In the genomic region with DNA sequence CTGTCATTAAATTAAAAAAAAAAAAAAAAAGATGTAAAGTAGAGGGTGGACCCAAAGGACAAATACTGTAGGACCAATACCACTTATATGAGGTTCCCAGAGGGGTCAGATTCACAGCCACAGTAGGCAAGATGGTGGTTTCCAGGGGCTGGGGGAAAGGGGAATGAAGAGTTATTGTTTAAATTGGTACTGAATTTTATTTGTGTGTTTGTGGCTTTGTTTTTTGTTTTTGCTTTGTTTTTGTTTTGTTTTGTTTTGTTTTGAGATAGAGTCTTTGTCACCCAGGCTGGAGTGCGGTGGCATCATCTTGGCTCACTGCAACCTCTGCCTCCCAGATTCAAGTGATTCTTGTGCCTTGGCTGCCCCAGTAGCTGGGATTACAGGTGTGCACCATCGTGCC, we compare ENCODE assay signal across 29 cellular contexts.
"Had no signal": no experiment of that assay in that cellular context is flagged by ENCODE, and none has a peak within 500 bp of the region (broad histone marks: within the 10 kb centered on the region; RNA-seq: fewer than 3 reads in every experiment).

No MANE protein-coding gene starts in this region.

- DNase-seq: naive thymus-derived CD4-positive, alpha-beta T cell; natural killer cell; nucleus accumbens; ovary; posterior cingulate gyrus; psoas muscle; right cardiac atrium; right lobe of liver; sigmoid colon; small intestine; stimulated activated CD4-positive, alpha-beta T cell treated with anti-CD3 and anti-CD28 coated beads, Interleukin-15, amount 100 ng/mL, for 24 hours; stimulated activated CD4-positive, alpha-beta T cell treated with anti-CD3 and anti-CD28 coated beads, Interleukin-2, amount 100 ng/mL, for 24 hours; stimulated activated CD4-positive, alpha-beta T cell treated with anti-CD3 and anti-CD28 coated beads, Interleukin-2, amount 100 ng/mL, for 48 hours; stimulated activated CD4-positive, alpha-beta T cell treated with anti-CD3 and anti-CD28 coated beads, Interleukin-4, amount 100 ng/mL, for 24 hours; stimulated activated naive B cell treated with anti-CD40 and anti-IgM and Interleukin-4, amounts not matched to agents 10 μg/mL and 1 μg/mL and 100 μg/mL, for 72 hours; stimulated activated naive CD4-positive, alpha-beta T cell treated with Interleukin-2 at 50 U/mL for 16 hours; stomach; thyroid gland; trophoblast cell; upper lobe of left lung had no signal

- H3K9ac ChIP-seq: parathyroid adenoma had no signal

- H3K9me3 Mint-ChIP-seq: naive thymus-derived CD4-positive, alpha-beta T cell; natural killer cell; nephron; stimulated activated effector memory CD8-positive, alpha-beta T cell treated with anti-CD3 and anti-CD28 coated beads, Interleukin-12 subunit alpha, Interleukin-12 subunit beta, amount 100 ng/mL, for 72 hours; stimulated activated naive B cell treated with anti-CD40 and anti-IgM and Interleukin-4, amounts not matched to agents 10 μg/mL and 1 μg/mL and 100 μg/mL, for 72 hours; stimulated activated naive CD8-positive, alpha-beta T cell treated with anti-CD3 and anti-CD28 coated beads, Interleukin-15, Interleukin-2, amounts not matched to agents 100 ng/mL and 50 ng/mL, for 24 hours had no signal

- H3K36me3 Mint-ChIP-seq: naive thymus-derived CD4-positive, alpha-beta T cell; natural killer cell; stimulated activated effector memory CD8-positive, alpha-beta T cell treated with anti-CD3 and anti-CD28 coated beads, Interleukin-12 subunit alpha, Interleukin-12 subunit beta, amount 100 ng/mL, for 72 hours; stimulated activated naive B cell treated with anti-CD40 and anti-IgM and Interleukin-4, amounts not matched to agents 10 μg/mL and 1 μg/mL and 100 μg/mL, for 72 hours had no signal

- H3K4me1 ChIP-seq: parathyroid adenoma, psoas muscle, right lobe of liver, sigmoid colon, stomach, thyroid gland, tibial nerve, upper lobe of left lung, vagina had no signal

- H2AFZ ChIP-seq: parathyroid adenoma had no signal

- H3K4me3 Mint-ChIP-seq: naive thymus-derived CD4-positive, alpha-beta T cell; natural killer cell; nephron; stimulated activated effector memory CD8-positive, alpha-beta T cell treated with anti-CD3 and anti-CD28 coated beads, Interleukin-12 subunit alpha, Interleukin-12 subunit beta, amount 100 ng/mL, for 72 hours; stimulated activated naive B cell treated with anti-CD40 and anti-IgM and Interleukin-4, amounts not matched to agents 10 μg/mL and 1 μg/mL and 100 μg/mL, for 72 hours; stimulated activated naive CD8-positive, alpha-beta T cell treated with anti-CD3 and anti-CD28 coated beads, Interleukin-15, Interleukin-2, amounts not matched to agents 100 ng/mL and 50 ng/mL, for 24 hours had no signal

- H3K4me1 Mint-ChIP-seq: naive thymus-derived CD4-positive, alpha-beta T cell; natural killer cell; nephron; stimulated activated effector memory CD8-positive, alpha-beta T cell treated with anti-CD3 and anti-CD28 coated beads, Interleukin-12 subunit alpha, Interleukin-12 subunit beta, amount 100 ng/mL, for 72 hours; stimulated activated naive B cell treated with anti-CD40 and anti-IgM and Interleukin-4, amounts not matched to agents 10 μg/mL and 1 μg/mL and 100 μg/mL, for 72 hours had no signal

- H3K9me3 ChIP-seq: neutrophil, ovary, psoas muscle, right lobe of liver, sigmoid colon, stomach, thoracic aorta, thyroid gland, tibial nerve, upper lobe of left lung, vagina had no signal

- H3K27ac ChIP-seq: neutrophil, ovary, parathyroid adenoma, psoas muscle, right lobe of liver, sigmoid colon, stomach, thoracic aorta, thyroid gland, tibial nerve, upper lobe of left lung, vagina had no signal

- FAIRE-seq: small intestine had no signal

- H3K36me3 ChIP-seq: neutrophil, ovary, right lobe of liver, sigmoid colon, stomach, thoracic aorta, thyroid gland, tibial nerve, upper lobe of left lung, vagina had no signal

- ATAC-seq: naive thymus-derived CD4-positive, alpha-beta T cell; natural killer cell; psoas muscle; right cardiac atrium; right lobe of liver; stimulated activated effector memory CD8-positive, alpha-beta T cell treated with anti-CD3 and anti-CD28 coated beads, Interleukin-12 subunit alpha, Interleukin-12 subunit beta, amount 100 ng/mL, for 72 hours; stimulated activated naive B cell treated with anti-CD40 and anti-IgM and Interleukin-4, amounts not matched to agents 10 μg/mL and 1 μg/mL and 100 μg/mL, for 72 hours had no signal

- H3K27ac Mint-ChIP-seq: naive thymus-derived CD4-positive, alpha-beta T cell; natural killer cell; nephron; progenitor cell of endocrine pancreas; stimulated activated effector memory CD8-positive, alpha-beta T cell treated with anti-CD3 and anti-CD28 coated beads, Interleukin-12 subunit alpha, Interleukin-12 subunit beta, amount 100 ng/mL, for 72 hours; stimulated activated naive B cell treated with anti-CD40 and anti-IgM and Interleukin-4, amounts not matched to agents 10 μg/mL and 1 μg/mL and 100 μg/mL, for 72 hours; stimulated activated naive CD8-positive, alpha-beta T cell treated with anti-CD3 and anti-CD28 coated beads, Interleukin-15, Interleukin-2, amounts not matched to agents 100 ng/mL and 50 ng/mL, for 24 hours had no signal

- H3K79me2 ChIP-seq: parathyroid adenoma had no signal

- H3K27me3 ChIP-seq: neutrophil, ovary, right lobe of liver, sigmoid colon, stomach, thyroid gland, tibial nerve, upper lobe of left lung, vagina had no signal

- H3K27me3 Mint-ChIP-seq: stimulated activated naive CD8-positive, alpha-beta T cell treated with anti-CD3 and anti-CD28 coated beads, Interleukin-15, Interleukin-2, amounts not matched to agents 100 ng/mL and 50 ng/mL, for 24 hours had no signal

- H3K4me3 ChIP-seq: ovary, psoas muscle, right lobe of liver, sigmoid colon, stomach, thoracic aorta, thyroid gland, tibial nerve, upper lobe of left lung, vagina had no signal
